Comparison of ENCODE assay signal across 23 cellular contexts in genomic region chr9:112874006-112874405, GRCh38. TPM values are rescaled to one million over a fixed set of nuclear protein-coding genes. Genes with fewer than 3 reads are reported as not detected.
DNase-seq lines count a peak whose midpoint lies in the region; ATAC-seq and TF ChIP-seq lines count a peak whose summit lies in the region.
"Had no signal": no experiment of that assay in that cellular context is flagged by ENCODE, and none has a peak within 500 bp of the region (broad histone marks: within the 10 kb centered on the region; RNA-seq: fewer than 3 reads in every experiment).

No MANE protein-coding gene starts in this region.

- no peak overlapping the region for H3K4me2 ChIP-seq in IMR-90 (ENCODE audit: low read depth, low read length)
- no peak overlapping the region for H3K4me2 ChIP-seq in mesendoderm (ENCODE audit: low read length)

- H2BK5ac ChIP-seq in IMR-90 (ENCODE audit: low read depth, low read length, poor library complexity, severe bottlenecking) = no peak overlapping the region
- no peak overlapping the region for H2BK5ac ChIP-seq in mesendoderm (ENCODE audit: low read length)

- POLR2A ChIA-PET in IMR-90 (lab: Charles Lee; ENCODE audit: unreplicated experiment) = no interaction called here

- TF ChIP-seq RAD21 in IMR-90 (IDR thresholded peaks at IDR 0.05; ENCODE audit: low read length) = no peak

- TF ChIP-seq POLR2A in IMR-90 (IDR thresholded peaks at IDR 0.05; ENCODE audit: low read depth, low read length) = no peak

- H3K27ac Mint-ChIP-seq in nephron progenitor cell = peak overlapping the region; percentile 79
- no peak overlapping the region for H3K27ac Mint-ChIP-seq in osteocyte (ENCODE audit: unreplicated experiment)
- H3K27ac Mint-ChIP-seq: B cell, IgD-negative memory B cell had no signal

- H3K4me1 ChIP-seq in IMR-90 (ENCODE audit: control insufficient read depth, insufficient read depth, low read length) (peaks cover 2% of the 10 kb centered on the region; the same call in 1 of the 2 replicates), mesendoderm (ENCODE audit: control insufficient read depth, low read depth, low read length) (peaks cover 2% of the 10 kb centered on the region)
- H3K4me1 ChIP-seq: HAP-1 had no signal

- no peak overlapping the region for H3K4ac ChIP-seq in IMR-90 (ENCODE audit: low read depth, low read length)
- no peak overlapping the region for H3K4ac ChIP-seq in mesendoderm (ENCODE audit: low read depth, low read length)

- BruUV-seq in IMR-90 (replicated peaks; lab: Mats Ljungman, UMichigan) = no TSS peak

- H3K36me3 ChIP-seq in IMR-90 (ENCODE audit: control insufficient read depth, insufficient read depth, low read length) = peaks cover 8% of the 10 kb centered on the region; the same call in 1 of the 2 replicates
- no peaks in the 10 kb centered on the region for H3K36me3 ChIP-seq in mesendoderm (ENCODE audit: control insufficient read depth, insufficient read depth, low read length)
- H3K36me3 ChIP-seq: HAP-1 had no signal

- H3K23ac ChIP-seq in IMR-90 (ENCODE audit: low read depth, low read length) = no peak overlapping the region
- H3K23ac ChIP-seq in mesendoderm (ENCODE audit: low read length) = no peak overlapping the region

- no peak overlapping the region for H3K4me3 Mint-ChIP-seq in nephron progenitor cell
- H3K4me3 Mint-ChIP-seq in osteocyte (ENCODE audit: unreplicated experiment) = no peak overlapping the region
- H3K4me3 Mint-ChIP-seq: B cell; CD4-positive, CD25-positive, alpha-beta regulatory T cell; IgD-negative memory B cell had no signal

- no peak overlapping the region for H2AK9ac ChIP-seq in IMR-90 (replicated peaks; ENCODE audit: low read depth, low read length, poor library complexity)

- no peak overlapping the region for H2BK15ac ChIP-seq in IMR-90 (ENCODE audit: low read depth, low read length)
- H2BK15ac ChIP-seq in mesendoderm (replicated peaks; ENCODE audit: low read depth) = no peak overlapping the region

- H2BK120ac ChIP-seq in IMR-90 (ENCODE audit: low read depth, low read length) (no peak overlapping the region), mesendoderm (ENCODE audit: low read depth, low read length) (no peak overlapping the region)

- H3K27me3 ChIP-seq in IMR-90 (ENCODE audit: control insufficient read depth, insufficient read depth, low read length) (no peaks in the 10 kb centered on the region), mesendoderm (ENCODE audit: insufficient read depth, low read length, poor library complexity) (no peaks in the 10 kb centered on the region)
- H3K27me3 ChIP-seq: MG63 had no signal

- no peak overlapping the region for H3K56ac ChIP-seq in IMR-90 (ENCODE audit: extremely low read depth, insufficient read depth, low read length)
- H3K56ac ChIP-seq in mesendoderm (ENCODE audit: low read length) = no peak overlapping the region

- peaks cover 3% of the 10 kb centered on the region; the same call in 1 of the 2 replicates for H3K9me1 ChIP-seq in IMR-90 (ENCODE audit: insufficient read depth, low read length)

- in situ Hi-C loops in IMR-90 (cut with MboI; ENCODE audit: low sequenced_read_pairs) = no loop called here

- H3K79me1 ChIP-seq in IMR-90 (ENCODE audit: low read depth in 1 of 2, low read length in 2 of 2) = 0 out of 4 replicates have a peak, but pooled peaks cover 0 to 4% of the 10 kb centered on the region in 2 experiments
- H3K79me1 ChIP-seq in mesendoderm (ENCODE audit: low read length) = no peaks in the 10 kb centered on the region

- H3K27me3 Mint-ChIP-seq in nephron progenitor cell (ENCODE audit: low read depth, poor library complexity) (peaks cover 6% of the 10 kb centered on the region), osteocyte (ENCODE audit: unreplicated experiment) (no peaks in the 10 kb centered on the region)
- H3K27me3 Mint-ChIP-seq: B cell; CD4-positive, CD25-positive, alpha-beta regulatory T cell; IgD-negative memory B cell had no signal

- H3K9me3 Mint-ChIP-seq in nephron progenitor cell (no peaks in the 10 kb centered on the region), osteocyte (ENCODE audit: unreplicated experiment) (no peaks in the 10 kb centered on the region)
- H3K9me3 Mint-ChIP-seq: CD4-positive, CD25-positive, alpha-beta regulatory T cell; IgD-negative memory B cell had no signal

- H3K27ac ChIP-seq in IMR-90 (ENCODE audit: insufficient read depth, low read length) (no peak overlapping the region), cingulate gyrus (ENCODE audit: low read depth, low read length) (peak overlapping the region; percentile 25), mesendoderm (ENCODE audit: low read depth, low read length) (no peak overlapping the region)

- H2AK5ac ChIP-seq in IMR-90 (ENCODE audit: low read depth, low read length) (no peak overlapping the region), mesendoderm (ENCODE audit: low read length) (no peak overlapping the region)

- no peak overlapping the region for H2BK20ac ChIP-seq in IMR-90 (ENCODE audit: low read depth, low read length)

- no peaks in the 10 kb centered on the region for H3K79me2 ChIP-seq in mesendoderm (ENCODE audit: control insufficient read depth, insufficient read depth, low read length)

- H3K9me3 ChIP-seq in IMR-90 (ENCODE audit: control insufficient read depth, insufficient read depth, low read length) = no peaks in the 10 kb centered on the region
- H3K9me3 ChIP-seq: HAP-1, MG63 had no signal

- dilution Hi-C loops in IMR-90 (cut with HindIII; ENCODE audit: low sequenced_read_pairs, unreplicated experiment) = no loop called here

- intact Hi-C loops in IMR-90 (cut with micrococcal nuclease) = no loop called here

- H3K18ac ChIP-seq in IMR-90 (ENCODE audit: low read depth, low read length) (no peak overlapping the region), mesendoderm (ENCODE audit: low read length) (no peak overlapping the region)

- peak; percentile 44; the same call in 1 of the 2 replicates for ATAC-seq in IMR-90 (ENCODE audit: low read depth)

- H3K9ac ChIP-seq in IMR-90 (ENCODE audit: low read depth, low read length) (no peak overlapping the region), mesendoderm (ENCODE audit: low read length) (no peak overlapping the region)

- no peak overlapping the region for H2AFZ ChIP-seq in IMR-90 (replicated peaks; ENCODE audit: low read length, poor library complexity)

- TF ChIP-seq CTCF in IMR-90 (conservative IDR thresholded peaks at IDR 0.05; ENCODE audit: low read depth, low read length) (no peak), nephron progenitor cell (IDR thresholded peaks at IDR 0.05) (no peak), osteocyte (IDR thresholded peaks at IDR 0.05) (no peak)

- no peak overlapping the region for H3K14ac ChIP-seq in IMR-90 (replicated peaks; ENCODE audit: low read depth, low read length)

- DNase-seq in ELR (ENCODE audit: low read depth) (peak; percentile 44), IMR-90 (peak; percentile 50), nephron progenitor cell (no peak), NAMALWA (ENCODE audit: low spot score) (no peak), mesendoderm (no peak), osteocyte (ENCODE audit: extremely low spot score, unreplicated experiment) (no peak)
- DNase-seq: CD4-positive, CD25-positive, alpha-beta regulatory T cell; DMS79; MG63; NCI-H1048; NCI-H1417 treated with DMSO at 0.1 percent for 48 hours; NCI-H187; NCI-H446; NCI-H526; Right ventricle myocardium superior had no signal

- H4K8ac ChIP-seq in IMR-90 (ENCODE audit: low read depth in 2 of 2, low read length in 2 of 2) (no peak overlapping the region), mesendoderm (ENCODE audit: low read depth, low read length) (no peak overlapping the region)

- H4K5ac ChIP-seq in IMR-90 (ENCODE audit: low read depth, low read length) (no peak overlapping the region), mesendoderm (ENCODE audit: low read length) (no peak overlapping the region)

- no peak overlapping the region for H4K91ac ChIP-seq in IMR-90 (ENCODE audit: insufficient read depth, low read depth, low read length)

- CTCF ChIA-PET in IMR-90 (lab: Yijun Ruan, JAX) = interaction anchor here (0.6 kb wide), 1 partner anchor 54 kb away, joined by 3 read pairs; no protein-coding TSS in a partner anchor

- H3K36me3 Mint-ChIP-seq in nephron progenitor cell (ENCODE audit: low read depth) (peaks cover 24% of the 10 kb centered on the region), osteocyte (ENCODE audit: unreplicated experiment) (peaks cover 30% of the 10 kb centered on the region)

- H3K4me3 ChIP-seq in IMR-90 (ENCODE audit: insufficient read depth, low read depth, low read length) = no peak overlapping the region
- no peak overlapping the region for H3K4me3 ChIP-seq in mesendoderm (ENCODE audit: low read length)
- H3K4me3 ChIP-seq: HAP-1, MG63 had no signal

- H4K20me1 ChIP-seq in IMR-90 (ENCODE audit: insufficient read depth, low read length) = no peaks in the 10 kb centered on the region

- H3K4me1 Mint-ChIP-seq in nephron progenitor cell = peaks cover 18% of the 10 kb centered on the region
- H3K4me1 Mint-ChIP-seq in osteocyte (ENCODE audit: unreplicated experiment) = no peaks in the 10 kb centered on the region

- WGBS in IMR-90 (ENCODE audit: extremely low coverage in 2 of 2, insufficient read length in 1 of 2), 2 experiments = no CpG with 5 or more reads among the region's 3 CpGs
- no CpG with 5 or more reads among the region's 3 CpGs for WGBS in mesendoderm (ENCODE audit: extremely low coverage, insufficient coverage, low lambda C conversion rate)

TF ChIP-seq in IMR-90, 13 proteins besides CTCF, POLR2A, EP300 and RAD21:
- no peak for TF ChIP-seq RFX5 (IDR thresholded peaks at IDR 0.05; ENCODE audit: low read depth, low read length)

RNA-seq across cellular contexts. Expression of gene SLC46A2, which starts 16.7 kb away (rescaled TPM):
- not detected in 2 replicates for total RNA-seq in IMR-90 (2012; rRNA removed)
- polyA plus RNA-seq in IMR-90 (2012; rRNA removed) = not detected in 2 replicates
- not detected in 2 replicates for polyA plus RNA-seq in IMR-90 (2012; cell fraction: cytosol; rRNA removed)
- not detected in 2 replicates for polyA plus RNA-seq in IMR-90 (2012; cell fraction: nucleus; rRNA removed; ENCODE audit: low replicate concordance)
- 0.01 TPM for polyA plus RNA-seq in mesendoderm (2013, experiment 1 of 2)
- not detected for polyA plus RNA-seq in mesendoderm (2013, experiment 2 of 2)
- total RNA-seq in osteocyte = not detected in 2 replicates
- total RNA-seq: A172; B cell; CD4-positive, CD25-positive, alpha-beta regulatory T cell; OCI-LY7; Right ventricle myocardium superior; SK-MEL-5 had no signal
- polyA plus RNA-seq: AG04450, IgD-negative memory B cell had no signal

Comparison
In these comparisons a context has a peak if more than half of its experiments do, and no peak if none do; other contexts are left out.
1. DNase-seq: peak in ELR (single experiment) and IMR-90 (single experiment); none in nephron progenitor cell (single experiment), NAMALWA (single experiment), mesendoderm (single experiment) and osteocyte (single experiment).